Comparison of ENCODE assay signal across 8 cellular contexts in genomic region chr6:27161946-27162603, GRCh38.
DNase-seq lines count a peak whose midpoint lies in the region; ATAC-seq and TF ChIP-seq lines count a peak whose summit lies in the region.

No MANE protein-coding gene starts in this region.

- H3K36me3 Mint-ChIP-seq in activated T-helper 1 cell treated with anti-CD3 and anti-CD28 coated beads, Interleukin-12 subunit alpha, Interleukin-12 subunit beta, Interleukin-2, Interleukin-4 antibody, amounts not matched to agents 30 ng/mL and 10 ng/mL and 1 ng/mL, durations not matched to agents 14 hours and 24 hours and 36 hours (ENCODE audit: low read depth) = no peaks in the 10 kb centered on the region
- H3K36me3 Mint-ChIP-seq in stimulated activated effector memory CD8-positive, alpha-beta T cell treated with anti-CD3 and anti-CD28 coated beads, Interleukin-12 subunit alpha, Interleukin-12 subunit beta, amount 100 ng/mL, for 72 hours = peaks cover 23% of the 10 kb centered on the region

- intact Hi-C loops in activated T-helper 1 cell treated with anti-CD3 and anti-CD28 coated beads, Interleukin-12 subunit alpha, Interleukin-12 subunit beta, Interleukin-2, Interleukin-4 antibody, amounts not matched to agents 30 ng/mL and 10 ng/mL and 1 ng/mL, durations not matched to agents 14 hours and 24 hours and 36 hours (cut with micrococcal nuclease) = loop anchor here (1.0 kb wide), 5 partner anchors 15 to 591 kb away; no protein-coding TSS in a partner anchor
- intact Hi-C loops in head of caudate nucleus (cut with DNase I) (no loop called here), lower leg skin (cut with DNase I; ENCODE audit: low total_unique reads) (no loop called here)

- peaks cover 11% of the 10 kb centered on the region for H3K27me3 Mint-ChIP-seq in activated T-helper 1 cell treated with anti-CD3 and anti-CD28 coated beads, Interleukin-12 subunit alpha, Interleukin-12 subunit beta, Interleukin-2, Interleukin-4 antibody, amounts not matched to agents 30 ng/mL and 10 ng/mL and 1 ng/mL, durations not matched to agents 14 hours and 24 hours and 36 hours (ENCODE audit: insufficient read depth)

- no peak for TF ChIP-seq POLR2A in lower leg skin (IDR thresholded peaks at IDR 0.05)

- peak; percentile 70 for TF ChIP-seq CTCF in AG10803 (conservative IDR thresholded peaks at IDR 0.05; ENCODE audit: low read length)
- peak; percentile 57 for TF ChIP-seq CTCF in GM10266 (IDR thresholded peaks at IDR 0.05; ENCODE audit: control insufficient read depth, insufficient read depth, low read depth, missing control alignments)
- TF ChIP-seq CTCF in lower leg skin (IDR thresholded peaks at IDR 0.05) = peak in 1 of 3 donors; percentile 68

- H3K9me3 Mint-ChIP-seq in activated T-helper 1 cell treated with anti-CD3 and anti-CD28 coated beads, Interleukin-12 subunit alpha, Interleukin-12 subunit beta, Interleukin-2, Interleukin-4 antibody, amounts not matched to agents 30 ng/mL and 10 ng/mL and 1 ng/mL, durations not matched to agents 14 hours and 24 hours and 36 hours = no peaks in the 10 kb centered on the region
- H3K9me3 Mint-ChIP-seq in stimulated activated effector memory CD8-positive, alpha-beta T cell treated with anti-CD3 and anti-CD28 coated beads, Interleukin-12 subunit alpha, Interleukin-12 subunit beta, amount 100 ng/mL, for 72 hours = no peaks in the 10 kb centered on the region

- peak overlapping the region; percentile 14 for H3K27ac Mint-ChIP-seq in activated T-helper 1 cell treated with anti-CD3 and anti-CD28 coated beads, Interleukin-12 subunit alpha, Interleukin-12 subunit beta, Interleukin-2, Interleukin-4 antibody, amounts not matched to agents 30 ng/mL and 10 ng/mL and 1 ng/mL, durations not matched to agents 14 hours and 24 hours and 36 hours
- H3K27ac Mint-ChIP-seq in stimulated activated effector memory CD8-positive, alpha-beta T cell treated with anti-CD3 and anti-CD28 coated beads, Interleukin-12 subunit alpha, Interleukin-12 subunit beta, amount 100 ng/mL, for 72 hours = peak overlapping the region; percentile 82

- ATAC-seq in stimulated activated effector memory CD8-positive, alpha-beta T cell treated with anti-CD3 and anti-CD28 coated beads, Interleukin-12 subunit alpha, Interleukin-12 subunit beta, amount 100 ng/mL, for 72 hours = no peak
- ATAC-seq in HG03571 (IDR thresholded peaks at IDR 0.05; ENCODE audit: unreplicated experiment) = no peak

- no peak overlapping the region for H3K4me3 Mint-ChIP-seq in activated T-helper 1 cell treated with anti-CD3 and anti-CD28 coated beads, Interleukin-12 subunit alpha, Interleukin-12 subunit beta, Interleukin-2, Interleukin-4 antibody, amounts not matched to agents 30 ng/mL and 10 ng/mL and 1 ng/mL, durations not matched to agents 14 hours and 24 hours and 36 hours
- peak overlapping the region; percentile 31 for H3K4me3 Mint-ChIP-seq in stimulated activated effector memory CD8-positive, alpha-beta T cell treated with anti-CD3 and anti-CD28 coated beads, Interleukin-12 subunit alpha, Interleukin-12 subunit beta, amount 100 ng/mL, for 72 hours

- WGBS in lower leg skin, 2 donors = 21 to 26% methylated on average over 9 of the region's 9 CpGs

- peak; percentile 54 for DNase-seq in AG10803 (ENCODE audit: low read depth)
- DNase-seq in GM10266 (ENCODE audit: extremely low spot score) = no peak
- DNase-seq in NCI-H2171 treated with DMSO at 0.1 percent for 48 hours (lab: John Stamatoyannopoulos, UW) = peak; percentile 74
- DNase-seq in activated T-helper 1 cell treated with anti-CD3 and anti-CD28 coated beads, Interleukin-12 subunit alpha, Interleukin-12 subunit beta, Interleukin-2, Interleukin-4 antibody, amounts not matched to agents 30 ng/mL and 10 ng/mL and 1 ng/mL, durations not matched to agents 14 hours and 24 hours and 36 hours (ENCODE audit: low spot score) = no peak
- peak in 38 of 42 donors; percentile 22 to 84 (median 55) for DNase-seq in head of caudate nucleus
- peak in 1 of 2 donors; percentile 65 for DNase-seq in stimulated activated effector memory CD8-positive, alpha-beta T cell treated with anti-CD3 and anti-CD28 coated beads, Interleukin-12 subunit alpha, Interleukin-12 subunit beta, amount 100 ng/mL, for 72 hours (ENCODE audit: low spot score in 2 of 2)
- DNase-seq in lower leg skin (ENCODE audit: low spot score in 2 of 2) = no peak

- H3K4me1 Mint-ChIP-seq in activated T-helper 1 cell treated with anti-CD3 and anti-CD28 coated beads, Interleukin-12 subunit alpha, Interleukin-12 subunit beta, Interleukin-2, Interleukin-4 antibody, amounts not matched to agents 30 ng/mL and 10 ng/mL and 1 ng/mL, durations not matched to agents 14 hours and 24 hours and 36 hours (ENCODE audit: low read depth) = peaks cover 22% of the 10 kb centered on the region
- H3K4me1 Mint-ChIP-seq in stimulated activated effector memory CD8-positive, alpha-beta T cell treated with anti-CD3 and anti-CD28 coated beads, Interleukin-12 subunit alpha, Interleukin-12 subunit beta, amount 100 ng/mL, for 72 hours = peaks cover 22% of the 10 kb centered on the region

- H3K4me3 ChIP-seq in AG10803 (ENCODE audit: low read length) (no peak overlapping the region), lower leg skin (ENCODE audit: low read depth, poor library complexity, severe bottlenecking) (no peak overlapping the region)

Comparison
In these comparisons a context has a peak if more than half of its experiments do, and no peak if none do; other contexts are left out.
1. DNase-seq: peak in AG10803 (single experiment), NCI-H2171 treated with DMSO at 0.1 percent for 48 hours (single experiment) and head of caudate nucleus (38 of 42); none in GM10266 (single experiment), activated T-helper 1 cell treated with anti-CD3 and anti-CD28 coated beads, Interleukin-12 subunit alpha, Interleukin-12 subunit beta, Interleukin-2, Interleukin-4 antibody, amounts not matched to agents 30 ng/mL and 10 ng/mL and 1 ng/mL, durations not matched to agents 14 hours and 24 hours and 36 hours (single experiment) and lower leg skin (0 of 2).